In the genomic region with DNA sequence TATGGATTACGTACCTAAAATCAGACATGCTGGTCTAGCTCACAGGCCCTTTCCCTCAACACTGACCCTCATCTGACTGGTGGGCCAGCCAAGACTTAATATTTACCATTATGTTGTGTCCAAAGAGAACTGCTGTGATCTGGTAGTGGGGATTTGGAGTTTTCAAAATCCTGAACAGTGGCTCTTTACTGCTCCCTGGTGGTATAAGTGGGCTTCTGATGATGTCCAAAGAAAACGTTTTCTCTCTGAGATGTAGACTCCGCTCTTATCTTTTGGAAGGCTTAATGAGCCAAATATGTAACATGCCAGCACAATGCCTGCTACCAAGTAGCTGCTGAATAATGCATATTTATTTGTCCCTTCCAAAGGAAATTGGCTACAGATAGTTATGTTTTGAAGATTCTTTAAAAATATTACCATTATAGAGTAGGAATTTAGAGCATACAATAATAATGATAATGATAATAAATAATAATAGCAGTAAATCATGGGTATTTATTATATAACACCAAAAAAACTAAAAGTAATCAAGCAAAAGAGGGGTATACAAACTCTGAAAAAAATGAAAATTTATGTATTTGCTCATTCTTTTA, we compare ENCODE assay signal across 8 cellular contexts.
DNase-seq lines count a peak whose midpoint lies in the region; ATAC-seq and TF ChIP-seq lines count a peak whose summit lies in the region.

No MANE protein-coding gene starts in this region.

- no peaks in the 10 kb centered on the region for H3F3A ChIP-seq in neural cell (ENCODE audit: insufficient read depth, low read length, poor library complexity, severe bottlenecking)

- H3K4me1 ChIP-seq in SJCRH30, result peaks cover 32% of the 10 kb centered on the region
- peaks cover 0 to 28% (median 16%) of the 10 kb centered on the region in 4 donors for H3K4me1 ChIP-seq in esophagus muscularis mucosa

- H3K27me3 ChIP-seq in SJCRH30, result no peaks in the 10 kb centered on the region
- H3K27me3 ChIP-seq in esophagus muscularis mucosa, result no peaks in the 10 kb centered on the region
- no peaks in the 10 kb centered on the region for H3K27me3 ChIP-seq in neural cell (ENCODE audit: insufficient read depth, low read depth, low read length)

- WGBS in esophagus muscularis mucosa, result 21% methylated on average over 3 of the region's 3 CpGs

- H3K27ac ChIP-seq in SJCRH30 (peak overlapping the region; percentile 74), esophagus muscularis mucosa (replicated peaks in 1 of 4) (no peak overlapping the region), neural cell (ENCODE audit: low read length) (no peak overlapping the region)

- no peak overlapping the region for H3K4me2 ChIP-seq in neural cell (ENCODE audit: low read length)

- no peaks in the 10 kb centered on the region for H4K20me1 ChIP-seq in neural cell (ENCODE audit: insufficient read depth)

- ATAC-seq in GM18498 (IDR thresholded peaks at IDR 0.05; ENCODE audit: unreplicated experiment) (no peak), GM18505 (IDR thresholded peaks at IDR 0.05; ENCODE audit: unreplicated experiment) (no peak)

- H3K36me3 ChIP-seq in SJCRH30 (no peaks in the 10 kb centered on the region), esophagus muscularis mucosa (no peaks in the 10 kb centered on the region), neural cell (ENCODE audit: insufficient read depth, low read length) (no peaks in the 10 kb centered on the region)

- TF ChIP-seq EP300 in esophagus muscularis mucosa (IDR thresholded peaks at IDR 0.05) (no peak), neural cell (conservative IDR thresholded peaks at IDR 0.05; ENCODE audit: poor library complexity, severe bottlenecking) (no peak)

- no peaks in the 10 kb centered on the region for H3K9me2 ChIP-seq in neural cell (ENCODE audit: insufficient read depth, low read length)

- H3K4me3 ChIP-seq in SJCRH30 (no peak overlapping the region), esophagus muscularis mucosa (no peak overlapping the region), neural cell (ENCODE audit: low read length) (no peak overlapping the region)

- H3K9me3 ChIP-seq in SJCRH30 (replicated peaks), result no peaks in the 10 kb centered on the region; the same call in 1 of the 2 replicates
- H3K9me3 ChIP-seq in esophagus muscularis mucosa, result no peaks in the 10 kb centered on the region
- H3K9me3 ChIP-seq in neural cell (ENCODE audit: low read length), result no peaks in the 10 kb centered on the region

- no peak overlapping the region for H2AFZ ChIP-seq in neural cell (ENCODE audit: low read depth, low read length)

- no peak overlapping the region for H3K9ac ChIP-seq in neural cell (ENCODE audit: low read length)

- TF ChIP-seq RAD21 in neural cell (conservative IDR thresholded peaks at IDR 0.05), result peak; percentile 81

- intact Hi-C loops in esophagus muscularis mucosa (cut with DNase I), result loop anchor here (5.0 to 10.0 kb wide), 3 partner anchors 410 to 842 kb away; partner anchors contain the start of genes TEX48 and TNC

- peak; percentile 1 for DNase-seq in stimulated activated CD8-positive, alpha-beta memory T cell treated with anti-CD3 and anti-CD28 coated beads, Interleukin-4, amount 100 ng/mL, for 24 hours (ENCODE audit: low read depth)
- DNase-seq in stimulated activated CD8-positive, alpha-beta memory T cell treated with anti-CD3 and anti-CD28 coated beads, Interleukin-4, amount 100 ng/mL, for 48 hours, result no peak
- peak; percentile 7 for DNase-seq in KG1 (lab: John Stamatoyannopoulos, UW)
- DNase-seq in SJCRH30, result peak; percentile 81 to 97
- DNase-seq in esophagus muscularis mucosa (ENCODE audit: extremely low spot score), result no peak

- H3K79me2 ChIP-seq in neural cell (replicated peaks; ENCODE audit: insufficient read depth, low read length), result no peaks in the 10 kb centered on the region

- TF ChIP-seq CTCF in esophagus muscularis mucosa (IDR thresholded peaks at IDR 0.05) (peak; percentile 74 to 81 (median 77)), neural cell (IDR thresholded peaks at IDR 0.05; ENCODE audit: poor library complexity, severe bottlenecking) (peak; percentile 76)

- TF ChIP-seq POLR2A in esophagus muscularis mucosa (IDR thresholded peaks at IDR 0.05; ENCODE audit: low read depth) (no peak), GM18505 (IDR thresholded peaks at IDR 0.05; ENCODE audit: borderline replicate concordance, extremely low read depth, insufficient read depth, insufficient read length) (no peak)

TF ChIP-seq in neural cell, 6 proteins besides CTCF, POLR2A, EP300 and RAD21:
- TF ChIP-seq SMC3 (conservative IDR thresholded peaks at IDR 0.05; ENCODE audit: poor library complexity) (peak; percentile 83), POLR2AphosphoS5 (IDR thresholded peaks at IDR 0.05) (no peak), EZH2 (IDR thresholded peaks at IDR 0.05; ENCODE audit: borderline replicate concordance, insufficient read depth, low read length, poor library complexity, severe bottlenecking) (no peak)
TF ChIP-seq in neural cell: peak in this region for 1.

Comparison
In these comparisons a context has a peak if more than half of its experiments do, and no peak if none do; other contexts are left out.
1. DNase-seq: peak in stimulated activated CD8-positive, alpha-beta memory T cell treated with anti-CD3 and anti-CD28 coated beads, Interleukin-4, amount 100 ng/mL, for 24 hours (single experiment), KG1 (single experiment) and SJCRH30 (2 of 2); none in stimulated activated CD8-positive, alpha-beta memory T cell treated with anti-CD3 and anti-CD28 coated beads, Interleukin-4, amount 100 ng/mL, for 48 hours (single experiment) and esophagus muscularis mucosa (single experiment).